In genomic region chr2:79832540-79833234, GRCh38 we compare ENCODE assay signal across 15 cellular contexts.
A peak's percentile ranks its signal among the peaks of the same experiment; 100 is the strongest.
DNase-seq lines count a peak whose midpoint lies in the region; ATAC-seq, FAIRE-seq and TF ChIP-seq lines count a peak whose summit lies in the region.
"Had no signal": no experiment of that assay in that cellular context is flagged by ENCODE, and none has a peak within 500 bp of the region (broad histone marks: within the 10 kb centered on the region; RNA-seq: fewer than 3 reads in every experiment).

No MANE protein-coding gene starts in this region.

- H3K9ac ChIP-seq in HUES6 (ENCODE audit: low read length) (peak overlapping the region; percentile 64), iPS-20b (ENCODE audit: low read depth, low read length) (peak overlapping the region; percentile 76)

- H3K27me3 Mint-ChIP-seq in activated T-helper 2 cell treated with anti-CD3 and anti-CD28 coated beads, Interferon-gamma antibody, Interleukin-2, Interleukin-4, amounts not matched to agents 10 μg/mL and 5 μg/mL and 100 μg/mL, durations not matched to agents 14 hours and 24 hours and 36 hours (ENCODE audit: low read depth): no peaks in the 10 kb centered on the region
- H3K27me3 Mint-ChIP-seq: naive thymus-derived CD8-positive, alpha-beta T cell; type B pancreatic cell had no signal

- TF ChIP-seq CTCF in A549 (IDR thresholded peaks at IDR 0.05) (no peak), VCaP (conservative IDR thresholded peaks at IDR 0.05) (no peak)

- no peak for TF ChIP-seq POLR2A in A549 (IDR thresholded peaks at IDR 0.05; ENCODE audit: low read length)

- H3K9me3 Mint-ChIP-seq in activated T-helper 2 cell treated with anti-CD3 and anti-CD28 coated beads, Interferon-gamma antibody, Interleukin-2, Interleukin-4, amounts not matched to agents 10 μg/mL and 5 μg/mL and 100 μg/mL, durations not matched to agents 14 hours and 24 hours and 36 hours: peaks cover 11% of the 10 kb centered on the region
- H3K9me3 Mint-ChIP-seq: T-helper 1 cell treated with Interleukin-12 subunit alpha and Interleukin-12 subunit beta and Interleukin-4 antibody, amounts not matched to agents 30 μg/mL and 1 μg/mL, for 36 hours; type B pancreatic cell had no signal

- H3K9me3 ChIP-seq in A549 (peaks cover 5% of the 10 kb centered on the region; the same call in 1 of the 3 replicates), HUES6 (ENCODE audit: control insufficient read depth, insufficient read depth, low read depth, low read length) (no peaks in the 10 kb centered on the region), iPS-20b (ENCODE audit: insufficient read depth, low read depth, low read length) (no peaks in the 10 kb centered on the region), MG63 (no peaks in the 10 kb centered on the region)

- TF ChIP-seq RAD21 in A549 (conservative IDR thresholded peaks at IDR 0.05 in 1 of 2, IDR thresholded peaks at IDR 0.05 in 1 of 2): no peak

- no peaks in the 10 kb centered on the region for H3K4me1 Mint-ChIP-seq in activated T-helper 2 cell treated with anti-CD3 and anti-CD28 coated beads, Interferon-gamma antibody, Interleukin-2, Interleukin-4, amounts not matched to agents 10 μg/mL and 5 μg/mL and 100 μg/mL, durations not matched to agents 14 hours and 24 hours and 36 hours (ENCODE audit: low read depth)
- H3K4me1 Mint-ChIP-seq: naive thymus-derived CD8-positive, alpha-beta T cell had no signal

- TF ChIP-seq EP300 in A549 (IDR thresholded peaks at IDR 0.05): no peak

- no peaks in the 10 kb centered on the region for H3K4me1 ChIP-seq in A549
- peaks cover 38% of the 10 kb centered on the region for H3K4me1 ChIP-seq in HUES6 (ENCODE audit: control insufficient read depth, insufficient read depth, low read length)
- H3K4me1 ChIP-seq in iPS-20b (ENCODE audit: insufficient read depth, low read length): peaks cover 36% of the 10 kb centered on the region

- CTCF ChIA-PET in A549 (lab: Yijun Ruan, JAX): no interaction called here

- H3K36me3 ChIP-seq in HUES6 (ENCODE audit: control insufficient read depth, insufficient read depth, low read length): no peaks in the 10 kb centered on the region
- no peaks in the 10 kb centered on the region for H3K36me3 ChIP-seq in iPS-20b (ENCODE audit: insufficient read depth, low read depth, low read length)
- H3K36me3 ChIP-seq in MG63: no peaks in the 10 kb centered on the region

- 20% methylated on average over 6 of the region's 6 CpGs for whole genome bisulfite sequencing in A549 (ENCODE audit: missing lambda C conversion rate)

- POLR2A ChIA-PET in A549 (lab: Yijun Ruan, JAX): no interaction called here

- no peak for FAIRE-seq in A549 (lab: Jason Lieb, UNC)

- H3K4me2 ChIP-seq in A549: peak overlapping the region; percentile 4; the same call in 1 of the 3 replicates

- DNase-seq in A549 (ENCODE audit: low read depth in 1 of 2, low spot score in 1 of 2) (peak in 1 of 2 experiments; percentile 4), MG63 (no peak), Right ventricle myocardium superior (no peak), NCI-H82 treated with DMSO at 0.1 percent for 48 hours (lab: John Stamatoyannopoulos, UW; ENCODE audit: unreplicated experiment) (no peak)
- no peak for DNase-seq in activated T-helper 2 cell treated with anti-CD3 and anti-CD28 coated beads, Interferon-gamma antibody, Interleukin-2, Interleukin-4, amounts not matched to agents 10 μg/mL and 5 μg/mL and 100 μg/mL, durations not matched to agents 14 hours and 24 hours and 36 hours (ENCODE audit: low spot score)
- DNase-seq: activated effector memory CD4-positive, alpha-beta T cell treated with anti-CD3 and anti-CD28 coated beads, Interleukin-2, amount 50 U/mL, for 16 hours; GDM1; naive thymus-derived CD8-positive, alpha-beta T cell had no signal

- intact Hi-C loops in activated T-helper 2 cell treated with anti-CD3 and anti-CD28 coated beads, Interferon-gamma antibody, Interleukin-2, Interleukin-4, amounts not matched to agents 10 μg/mL and 5 μg/mL and 100 μg/mL, durations not matched to agents 14 hours and 24 hours and 36 hours (cut with micrococcal nuclease): no loop called here
- intact Hi-C loops in Right ventricle myocardium superior (cut with DNase I): no loop called here

- H3K27me3 ChIP-seq in HUES6 (ENCODE audit: control insufficient read depth, insufficient read depth, low read length): no peaks in the 10 kb centered on the region
- no peaks in the 10 kb centered on the region for H3K27me3 ChIP-seq in iPS-20b (ENCODE audit: insufficient read depth, low read length)
- H3K27me3 ChIP-seq in MG63: no peaks in the 10 kb centered on the region

- no peak overlapping the region for H3K27ac Mint-ChIP-seq in activated T-helper 2 cell treated with anti-CD3 and anti-CD28 coated beads, Interferon-gamma antibody, Interleukin-2, Interleukin-4, amounts not matched to agents 10 μg/mL and 5 μg/mL and 100 μg/mL, durations not matched to agents 14 hours and 24 hours and 36 hours
- H3K27ac Mint-ChIP-seq: naive thymus-derived CD8-positive, alpha-beta T cell; T-helper 1 cell treated with Interleukin-12 subunit alpha and Interleukin-12 subunit beta and Interleukin-4 antibody, amounts not matched to agents 30 μg/mL and 1 μg/mL, for 36 hours had no signal

- H3K4me3 Mint-ChIP-seq in activated T-helper 2 cell treated with anti-CD3 and anti-CD28 coated beads, Interferon-gamma antibody, Interleukin-2, Interleukin-4, amounts not matched to agents 10 μg/mL and 5 μg/mL and 100 μg/mL, durations not matched to agents 14 hours and 24 hours and 36 hours (ENCODE audit: low read depth): no peak overlapping the region
- H3K4me3 Mint-ChIP-seq: naive thymus-derived CD8-positive, alpha-beta T cell; T-helper 1 cell treated with Interleukin-12 subunit alpha and Interleukin-12 subunit beta and Interleukin-4 antibody, amounts not matched to agents 30 μg/mL and 1 μg/mL, for 36 hours; type B pancreatic cell had no signal

- H3K27ac ChIP-seq in A549 (no peak overlapping the region), HUES6 (ENCODE audit: low read depth, low read length) (peak overlapping the region; percentile 95), VCaP (peak overlapping the region; percentile 19; the same call in 1 of the 2 replicates), iPS-20b (ENCODE audit: low read length) (peak overlapping the region; percentile 91)
- H3K27ac ChIP-seq: skin epidermis had no signal

- H3K36me3 Mint-ChIP-seq in activated T-helper 2 cell treated with anti-CD3 and anti-CD28 coated beads, Interferon-gamma antibody, Interleukin-2, Interleukin-4, amounts not matched to agents 10 μg/mL and 5 μg/mL and 100 μg/mL, durations not matched to agents 14 hours and 24 hours and 36 hours (ENCODE audit: low read depth): no peaks in the 10 kb centered on the region
- H3K36me3 Mint-ChIP-seq: naive thymus-derived CD8-positive, alpha-beta T cell; type B pancreatic cell had no signal

- H3K4me3 ChIP-seq in A549: no peak overlapping the region
- H3K4me3 ChIP-seq in HUES6 (ENCODE audit: low read depth, low read length): no peak overlapping the region
- H3K4me3 ChIP-seq in iPS-20b (ENCODE audit: low read length): peak overlapping the region; percentile 8; the same call in 1 of the 2 replicates
- no peak overlapping the region for H3K4me3 ChIP-seq in MG63
- H3K4me3 ChIP-seq: skin epidermis had no signal

- ATAC-seq in A549 (no peak), Right ventricle myocardium superior (ENCODE audit: poor library complexity) (no peak)
- ATAC-seq: esophagus mucosa; naive thymus-derived CD8-positive, alpha-beta T cell had no signal

TF ChIP-seq in A549, 52 proteins besides CTCF, POLR2A, EP300 and RAD21:
- no peak for TF ChIP-seq HMGXB4 (CRISPR knock-in tag; IDR thresholded peaks at IDR 0.05; ENCODE audit: borderline replicate concordance)
- TF ChIP-seq CEBPB (IDR thresholded peaks at IDR 0.05): no peak

Comparison
In these comparisons a context has a peak if more than half of its experiments do, and no peak if none do; other contexts are left out.
1. H3K27ac ChIP-seq: peak in HUES6 (single experiment), VCaP (single experiment) and iPS-20b (single experiment); none in A549 (0 of 2).